ENCODE assay signal across 2 cellular contexts in genomic region chr1:9444532-9444931, GRCh38.
TF ChIP-seq lines count a peak whose summit lies in the region.

No MANE protein-coding gene starts in this region.

TF ChIP-seq in IMR-90, 13 proteins besides CTCF, POLR2A, EP300 and RAD21:
- no peak for TF ChIP-seq RFX5 (IDR thresholded peaks at IDR 0.05; ENCODE audit: low read depth, low read length)
- TF ChIP-seq SMC3 (IDR thresholded peaks at IDR 0.05; ENCODE audit: low read depth, low read length) = no peak
- no peak for TF ChIP-seq RCOR1 (IDR thresholded peaks at IDR 0.05; ENCODE audit: insufficient replicate concordance, low read length)
- TF ChIP-seq CEBPB (IDR thresholded peaks at IDR 0.05; ENCODE audit: low read depth, low read length) = no peak
- TF ChIP-seq MXI1 (IDR thresholded peaks at IDR 0.05; ENCODE audit: borderline replicate concordance, low read depth, low read length) = no peak
- TF ChIP-seq FOS (IDR thresholded peaks at IDR 0.05; ENCODE audit: low read depth, low read length) = no peak; the same call in 1 of the 2 replicates
- TF ChIP-seq MAZ (IDR thresholded peaks at IDR 0.05; ENCODE audit: borderline replicate concordance, low read depth, low read length) = no peak
- no peak for TF ChIP-seq BHLHE40 (IDR thresholded peaks at IDR 0.05; ENCODE audit: low read depth, low read length)

TF ChIP-seq in GM12878, 131 proteins besides CTCF, POLR2A, EP300 and RAD21:
- TF ChIP-seq BCL3 (IDR thresholded peaks at IDR 0.05; ENCODE audit: borderline replicate concordance, insufficient read depth, low read depth, low read length, poor library complexity, severe bottlenecking) (peak; percentile 69), KDM1A (IDR thresholded peaks at IDR 0.05; ENCODE audit: borderline replicate concordance) (no peak), TCF3 (IDR thresholded peaks at IDR 0.05; ENCODE audit: borderline replicate concordance, insufficient read depth, low read depth, low read length) (0 out of 2 replicates have a peak, but pooled peaks have one; percentile 26)
